In the genomic region with DNA sequence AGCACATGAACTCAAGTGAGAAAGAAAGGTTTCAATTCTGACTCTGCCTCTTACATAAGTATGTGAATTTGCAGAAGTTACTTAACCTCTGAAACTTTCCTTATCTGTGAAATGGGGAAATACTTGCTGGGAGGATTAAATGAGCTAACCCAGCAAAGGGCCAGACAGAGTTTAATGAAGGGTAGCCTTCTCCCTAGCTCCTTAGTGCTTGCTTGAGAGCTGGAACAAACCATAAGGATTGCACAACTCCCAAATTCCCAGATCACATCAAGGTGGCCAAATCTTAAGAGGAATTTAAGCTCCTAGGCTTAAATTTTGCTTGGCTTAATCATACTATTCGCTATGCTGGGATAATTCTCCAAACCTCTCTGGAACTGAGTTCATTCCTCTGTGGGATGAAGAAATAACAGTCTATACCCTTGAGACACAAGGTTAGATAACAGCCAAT, we compare ENCODE assay signal across 9 cellular contexts. TPM values are rescaled to one million over a fixed set of nuclear protein-coding genes. Genes with fewer than 3 reads are reported as not detected.
DNase-seq lines count a peak whose midpoint lies in the region; ATAC-seq and TF ChIP-seq lines count a peak whose summit lies in the region.
"Had no signal": no experiment of that assay in that cellular context is flagged by ENCODE, and none has a peak within 500 bp of the region (broad histone marks: within the 10 kb centered on the region; RNA-seq: fewer than 3 reads in every experiment).

No MANE protein-coding gene starts in this region.

- POLR2A ChIA-PET in CD4-positive, alpha-beta T cell (lab: Charles Lee), result interaction anchor here (2.1 kb wide), 1 partner anchor 13 kb away, joined by 5 read pairs; no protein-coding TSS in a partner anchor

- CTCF ChIA-PET in CD4-positive, alpha-beta T cell (lab: Charles Lee), result no interaction called here
- CTCF ChIA-PET in activated CD8-positive, alpha-beta memory T cell treated with anti-CD3 and anti-CD28 coated beads, Interleukin-2, amount 10 ng/mL, durations not matched to agents 7 days and 5 days (lab: Charles Lee), result interaction anchor here (0.7 to 1.4 kb wide), 3 partner anchors 36 to 370 kb away, joined by 3 read pairs; no protein-coding TSS in a partner anchor

- H3K36me3 ChIP-seq in subcutaneous abdominal adipose tissue (ENCODE audit: control insufficient read depth in 5 of 5, insufficient read depth in 5 of 5, low read length in 5 of 5) (no peaks in the 10 kb centered on the region), adrenal gland (replicated peaks in 1 of 2) (no peaks in the 10 kb centered on the region)
- H3K36me3 ChIP-seq: tibial nerve had no signal

- peak overlapping the region; percentile 13 for H3K4me3 Mint-ChIP-seq in dendritic cell treated with granulocyte-macrophage colony-stimulating factor and Interleukin-4, amounts not matched to agents 40 ng/mL and 50 ng/mL, for 4 days
- no peak overlapping the region for H3K4me3 Mint-ChIP-seq in CD4-positive, alpha-beta T cell
- H3K4me3 Mint-ChIP-seq in activated CD8-positive, alpha-beta memory T cell treated with anti-CD3 and anti-CD28 coated beads, Interleukin-2, amount 10 ng/mL, durations not matched to agents 7 days and 5 days, result no peak overlapping the region

- intact Hi-C loops in dendritic cell treated with granulocyte-macrophage colony-stimulating factor and Interleukin-4, amounts not matched to agents 40 ng/mL and 50 ng/mL, for 4 days (cut with micrococcal nuclease), result loop anchor here (1.0 kb wide), 1 partner anchor 11 kb away; no protein-coding TSS in a partner anchor
- intact Hi-C loops in CD4-positive, alpha-beta T cell (cut with DNase I, micrococcal nuclease), result no loop called here
- intact Hi-C loops in adrenal gland (cut with DNase I), result no loop called here

- H3K36me3 Mint-ChIP-seq in dendritic cell treated with granulocyte-macrophage colony-stimulating factor and Interleukin-4, amounts not matched to agents 40 ng/mL and 50 ng/mL, for 4 days (ENCODE audit: low read depth), result no peaks in the 10 kb centered on the region
- H3K36me3 Mint-ChIP-seq in CD4-positive, alpha-beta T cell (ENCODE audit: low read depth), result no peaks in the 10 kb centered on the region
- no peaks in the 10 kb centered on the region for H3K36me3 Mint-ChIP-seq in activated CD8-positive, alpha-beta memory T cell treated with anti-CD3 and anti-CD28 coated beads, Interleukin-2, amount 10 ng/mL, durations not matched to agents 7 days and 5 days

- H3K27me3 Mint-ChIP-seq in dendritic cell treated with granulocyte-macrophage colony-stimulating factor and Interleukin-4, amounts not matched to agents 40 ng/mL and 50 ng/mL, for 4 days, result no peaks in the 10 kb centered on the region
- H3K27me3 Mint-ChIP-seq in CD4-positive, alpha-beta T cell, result peaks cover 3% of the 10 kb centered on the region
- peaks cover 9% of the 10 kb centered on the region for H3K27me3 Mint-ChIP-seq in activated CD8-positive, alpha-beta memory T cell treated with anti-CD3 and anti-CD28 coated beads, Interleukin-2, amount 10 ng/mL, durations not matched to agents 7 days and 5 days

- H3K9ac ChIP-seq in subcutaneous abdominal adipose tissue (ENCODE audit: low read length in 5 of 5), result no peak overlapping the region

- no peaks in the 10 kb centered on the region for H3K9me3 Mint-ChIP-seq in dendritic cell treated with granulocyte-macrophage colony-stimulating factor and Interleukin-4, amounts not matched to agents 40 ng/mL and 50 ng/mL, for 4 days
- no peaks in the 10 kb centered on the region for H3K9me3 Mint-ChIP-seq in CD4-positive, alpha-beta T cell
- H3K9me3 Mint-ChIP-seq in activated CD8-positive, alpha-beta memory T cell treated with anti-CD3 and anti-CD28 coated beads, Interleukin-2, amount 10 ng/mL, durations not matched to agents 7 days and 5 days (ENCODE audit: low read depth), result no peaks in the 10 kb centered on the region

- TF ChIP-seq POLR2A in adrenal gland (IDR thresholded peaks at IDR 0.05), result no peak

- H3K9me3 ChIP-seq in subcutaneous abdominal adipose tissue (ENCODE audit: control insufficient read depth in 5 of 5, low read length in 5 of 5) (no peaks in the 10 kb centered on the region), adrenal gland (replicated peaks in 1 of 3) (no peaks in the 10 kb centered on the region)
- H3K9me3 ChIP-seq in CD4-positive, alpha-beta T cell (ENCODE audit: control insufficient read depth, low read length), result no peaks in the 10 kb centered on the region
- H3K9me3 ChIP-seq: tibial nerve had no signal

- ATAC-seq in GM19351 (IDR thresholded peaks at IDR 0.05; ENCODE audit: unreplicated experiment), result peak; percentile 91
- ATAC-seq in HG03342 (IDR thresholded peaks at IDR 0.05; ENCODE audit: unreplicated experiment), result peak; percentile 72
- no peak for ATAC-seq in CD4-positive, alpha-beta T cell (ENCODE audit: poor library complexity)
- ATAC-seq in activated CD8-positive, alpha-beta memory T cell treated with anti-CD3 and anti-CD28 coated beads, Interleukin-2, amount 10 ng/mL, durations not matched to agents 7 days and 5 days, result no peak

- H3K27me3 ChIP-seq in subcutaneous abdominal adipose tissue (ENCODE audit: control insufficient read depth in 5 of 5, insufficient read depth in 4 of 5, low read length in 5 of 5), result no peaks in the 10 kb centered on the region
- no peaks in the 10 kb centered on the region for H3K27me3 ChIP-seq in CD4-positive, alpha-beta T cell (ENCODE audit: control insufficient read depth, insufficient read depth, low read length)
- H3K27me3 ChIP-seq in adrenal gland, result no peaks in the 10 kb centered on the region
- H3K27me3 ChIP-seq: tibial nerve had no signal

- H3K4me1 ChIP-seq in subcutaneous abdominal adipose tissue (ENCODE audit: control insufficient read depth in 5 of 5, insufficient read depth in 5 of 5, low read length in 5 of 5), result peaks cover 0 to 48% (median 23%) of the 10 kb centered on the region in 5 donors
- peaks cover 6 to 28% of the 10 kb centered on the region in 2 donors for H3K4me1 ChIP-seq in adrenal gland (replicated peaks in 1 of 2)

- H3K4me1 Mint-ChIP-seq in dendritic cell treated with granulocyte-macrophage colony-stimulating factor and Interleukin-4, amounts not matched to agents 40 ng/mL and 50 ng/mL, for 4 days (ENCODE audit: low read depth), result peaks cover 50% of the 10 kb centered on the region
- H3K4me1 Mint-ChIP-seq in CD4-positive, alpha-beta T cell (ENCODE audit: low read depth), result no peaks in the 10 kb centered on the region
- H3K4me1 Mint-ChIP-seq in activated CD8-positive, alpha-beta memory T cell treated with anti-CD3 and anti-CD28 coated beads, Interleukin-2, amount 10 ng/mL, durations not matched to agents 7 days and 5 days, result no peaks in the 10 kb centered on the region

- no peak for TF ChIP-seq CTCF in CD4-positive, alpha-beta T cell (IDR thresholded peaks at IDR 0.05)
- TF ChIP-seq CTCF in adrenal gland (IDR thresholded peaks at IDR 0.05), result no peak

- H3K27ac ChIP-seq in subcutaneous abdominal adipose tissue (ENCODE audit: low read depth, low read length) (peak overlapping the region; percentile 10), adrenal gland (peak overlapping the region in 2 of 5 donors; percentile 3 to 51)
- no peak overlapping the region for H3K27ac ChIP-seq in CD4-positive, alpha-beta T cell (ENCODE audit: low read depth, low read length)
- H3K27ac ChIP-seq: tibial nerve had no signal

- no peak overlapping the region for H3K4me3 ChIP-seq in subcutaneous abdominal adipose tissue (ENCODE audit: low read depth in 1 of 5, low read length in 5 of 5)
- H3K4me3 ChIP-seq in adrenal gland, result no peak overlapping the region
- H3K4me3 ChIP-seq: tibial nerve had no signal

- DNase-seq in CD4-positive, alpha-beta T cell, result no peak
- no peak for DNase-seq in activated CD8-positive, alpha-beta memory T cell treated with anti-CD3 and anti-CD28 coated beads, Interleukin-2, amount 10 ng/mL, durations not matched to agents 7 days and 5 days
- no peak for DNase-seq in adrenal gland
- DNase-seq: SHP77 had no signal

- 43 to 61% (median 59%) methylated on average over 1 of the region's 1 CpG for WGBS in adrenal gland, 4 donors

- peak overlapping the region; percentile 70 for H3K27ac Mint-ChIP-seq in dendritic cell treated with granulocyte-macrophage colony-stimulating factor and Interleukin-4, amounts not matched to agents 40 ng/mL and 50 ng/mL, for 4 days
- no peak overlapping the region for H3K27ac Mint-ChIP-seq in CD4-positive, alpha-beta T cell
- no peak overlapping the region for H3K27ac Mint-ChIP-seq in activated CD8-positive, alpha-beta memory T cell treated with anti-CD3 and anti-CD28 coated beads, Interleukin-2, amount 10 ng/mL, durations not matched to agents 7 days and 5 days

RNA-seq across cellular contexts. Expression of a gene that starts 11.8 kb away (rescaled TPM):
- total RNA-seq in CD4-positive, alpha-beta T cell, result 100 to 1,000 TPM in 1 of 2 experiments, 10 to 100 TPM in 1; 99.4 to 104 TPM
- total RNA-seq in activated CD8-positive, alpha-beta memory T cell treated with anti-CD3 and anti-CD28 coated beads, Interleukin-2, amount 10 ng/mL, durations not matched to agents 7 days and 5 days, result 100 to 1,000 TPM; 109 to 177 TPM
- 100 to 1,000 TPM in 4 of 8 donors, 10 to 100 TPM in 4; 27.5 to 147 (median 100) TPM for total RNA-seq in adrenal gland
- 10 to 100 TPM; 51.0 to 77.5 (median 76.7) TPM for polyA plus RNA-seq in adrenal gland

Comparison
In these comparisons a context has a peak if more than half of its experiments do, and no peak if none do; other contexts are left out.
1. ATAC-seq: peak in GM19351 (single experiment) and HG03342 (single experiment); none in CD4-positive, alpha-beta T cell (single experiment) and activated CD8-positive, alpha-beta memory T cell treated with anti-CD3 and anti-CD28 coated beads, Interleukin-2, amount 10 ng/mL, durations not matched to agents 7 days and 5 days (single experiment).